ENCODE assay signal across 8 cellular contexts in genomic region chr16:17416461-17417221, GRCh38. TPM values are rescaled to one million over a fixed set of nuclear protein-coding genes. Genes with fewer than 3 reads are reported as not detected.
DNase-seq lines count a peak whose midpoint lies in the region; ATAC-seq and TF ChIP-seq lines count a peak whose summit lies in the region.

No MANE protein-coding gene starts in this region.

- H3K27ac Mint-ChIP-seq in IgD-negative memory B cell, result peak overlapping the region; percentile 86 to 92 (median 89)
- H3K27ac Mint-ChIP-seq in progenitor cell of endocrine pancreas, result no peak overlapping the region

- H3K27me3 Mint-ChIP-seq in IgD-negative memory B cell (peaks cover 4% of the 10 kb centered on the region), progenitor cell of endocrine pancreas (no peaks in the 10 kb centered on the region)

- peaks cover 39 to 55% (median 46%) of the 10 kb centered on the region in 3 donors for H3K4me1 Mint-ChIP-seq in IgD-negative memory B cell
- H3K4me1 Mint-ChIP-seq in progenitor cell of endocrine pancreas (ENCODE audit: low read depth), result peaks cover 13% of the 10 kb centered on the region

- no peaks in the 10 kb centered on the region for H3K36me3 ChIP-seq in prostate gland

- H3K27ac ChIP-seq in prostate gland, result no peak overlapping the region

- no peaks in the 10 kb centered on the region for H3K4me1 ChIP-seq in prostate gland (replicated peaks)

- ATAC-seq in GM21367 (IDR thresholded peaks at IDR 0.05; ENCODE audit: unreplicated experiment), result peak; percentile 86

- TF ChIP-seq POLR2A in prostate gland (IDR thresholded peaks at IDR 0.05), result no peak

- peaks cover 0 to 4% (median 0%) of the 10 kb centered on the region in 3 donors for H3K9me3 Mint-ChIP-seq in IgD-negative memory B cell
- no peaks in the 10 kb centered on the region for H3K9me3 Mint-ChIP-seq in progenitor cell of endocrine pancreas (ENCODE audit: low read depth)

- peak; percentile 81 for DNase-seq in EH (ENCODE audit: low read depth)
- peak; percentile 11 for DNase-seq in activated CD8-positive, alpha-beta memory T cell treated with anti-CD3 and anti-CD28 coated beads for 1 hour (ENCODE audit: extremely low read depth in 1 of 2, low read depth in 1 of 2)
- DNase-seq in fibroblast of pulmonary artery (ENCODE audit: low read depth), result peak; percentile 9
- DNase-seq in progenitor cell of endocrine pancreas (ENCODE audit: low spot score, unreplicated experiment), result no peak
- DNase-seq in NCI-H2107 (lab: John Stamatoyannopoulos, UW), result no peak
- DNase-seq in prostate gland (ENCODE audit: low spot score), result no peak

- WGBS in prostate gland, result 26% methylated on average over 13 of the region's 13 CpGs

- no peak overlapping the region for H3K4me3 ChIP-seq in fibroblast of pulmonary artery (replicated peaks; ENCODE audit: low read depth, low read length)
- no peak overlapping the region for H3K4me3 ChIP-seq in prostate gland

- H3K4me3 Mint-ChIP-seq in IgD-negative memory B cell, result peak overlapping the region; percentile 30 to 94 (median 83)
- no peak overlapping the region for H3K4me3 Mint-ChIP-seq in progenitor cell of endocrine pancreas (ENCODE audit: low read depth)

- H3K36me3 Mint-ChIP-seq in IgD-negative memory B cell (peaks cover 2% of the 10 kb centered on the region), progenitor cell of endocrine pancreas (ENCODE audit: insufficient read depth) (no peaks in the 10 kb centered on the region)

- no peak for TF ChIP-seq CTCF in fibroblast of pulmonary artery (IDR thresholded peaks at IDR 0.05; ENCODE audit: low read length, missing control alignments)
- TF ChIP-seq CTCF in progenitor cell of endocrine pancreas (IDR thresholded peaks at IDR 0.05; ENCODE audit: unreplicated experiment), result peak; percentile 10
- TF ChIP-seq CTCF in prostate gland (IDR thresholded peaks at IDR 0.05), result peak in 1 of 4 experiments; percentile 29

- no peaks in the 10 kb centered on the region for H3K27me3 ChIP-seq in prostate gland (replicated peaks; ENCODE audit: insufficient read depth)

- intact Hi-C loops in prostate gland (cut with DNase I), result loop anchor here (10.0 kb wide), 1 partner anchor 192 kb away; no protein-coding TSS in a partner anchor

- no peaks in the 10 kb centered on the region for H3K9me3 ChIP-seq in prostate gland

RNA-seq across cellular contexts. Expression of gene XYLT1, which starts 54.1 kb away (rescaled TPM):
- polyA plus RNA-seq in IgD-negative memory B cell, result 0.80 TPM
- total RNA-seq in progenitor cell of endocrine pancreas, result 10.9 and 12.3 TPM in 2 replicates
- total RNA-seq in prostate gland, result 10 to 100 TPM in 1 of 2 donors, 1 to 10 TPM in 1; 5.1 to 19.3 TPM

Comparison
In these comparisons a context has a peak if more than half of its experiments do, and no peak if none do; other contexts are left out.
1. DNase-seq: peak in EH (single experiment), activated CD8-positive, alpha-beta memory T cell treated with anti-CD3 and anti-CD28 coated beads for 1 hour (2 of 2) and fibroblast of pulmonary artery (single experiment); none in progenitor cell of endocrine pancreas (single experiment), NCI-H2107 (single experiment) and prostate gland (single experiment).